8 cellular contexts compared by ENCODE assay signal in the genomic region with DNA sequence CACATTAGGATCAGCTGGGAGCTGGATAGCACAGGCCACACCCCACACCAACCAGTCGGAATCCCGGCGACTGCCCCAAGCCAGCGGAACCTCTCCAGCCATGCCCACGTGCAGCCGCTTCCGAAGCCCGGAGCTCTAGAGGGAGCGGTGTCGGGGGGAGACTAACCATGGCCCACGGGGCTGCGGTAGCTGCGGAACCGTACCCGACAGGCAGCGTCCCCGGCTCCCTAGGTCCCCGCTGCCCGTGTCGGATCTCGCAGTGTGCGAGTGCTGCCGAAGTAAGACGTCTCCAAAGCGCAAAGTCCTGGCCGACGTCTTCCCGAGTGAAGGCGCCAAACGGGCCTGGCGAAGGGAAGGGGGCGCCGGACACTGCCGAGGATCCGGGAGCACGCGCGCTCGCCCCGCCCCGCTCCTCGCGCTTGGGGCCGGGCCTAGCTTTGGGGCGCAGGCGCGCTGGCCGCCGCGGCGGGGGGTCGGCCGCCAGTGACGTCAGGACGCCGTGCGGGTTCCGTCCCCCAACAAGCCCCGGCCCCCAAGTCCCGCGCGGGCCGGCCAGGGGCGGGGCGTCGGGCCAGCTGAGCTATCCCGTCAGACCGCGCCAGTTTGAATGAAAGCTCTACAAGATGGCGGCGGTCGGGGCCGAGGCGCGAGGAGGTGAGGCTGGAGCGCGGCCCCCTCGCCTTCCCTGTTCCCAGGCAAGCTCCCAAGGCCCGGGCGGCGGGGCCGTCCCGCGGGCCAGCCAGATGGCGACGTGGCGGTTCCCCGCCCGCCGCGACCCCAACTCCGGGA. TPM values are rescaled to one million over a fixed set of nuclear protein-coding genes. Genes with fewer than 3 reads are reported as not detected.
DNase-seq lines count a peak whose midpoint lies in the region; ATAC-seq, FAIRE-seq and TF ChIP-seq lines count a peak whose summit lies in the region.

A gene with protein sequence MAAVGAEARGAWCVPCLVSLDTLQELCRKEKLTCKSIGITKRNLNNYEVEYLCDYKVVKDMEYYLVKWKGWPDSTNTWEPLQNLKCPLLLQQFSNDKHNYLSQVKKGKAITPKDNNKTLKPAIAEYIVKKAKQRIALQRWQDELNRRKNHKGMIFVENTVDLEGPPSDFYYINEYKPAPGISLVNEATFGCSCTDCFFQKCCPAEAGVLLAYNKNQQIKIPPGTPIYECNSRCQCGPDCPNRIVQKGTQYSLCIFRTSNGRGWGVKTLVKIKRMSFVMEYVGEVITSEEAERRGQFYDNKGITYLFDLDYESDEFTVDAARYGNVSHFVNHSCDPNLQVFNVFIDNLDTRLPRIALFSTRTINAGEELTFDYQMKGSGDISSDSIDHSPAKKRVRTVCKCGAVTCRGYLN (plus strand): TSS at position 601 of the 789 bp plus-strand sequence. CDS start 23 bp downstream, at position 624.

- peak; percentile 63 for TF ChIP-seq POLR2A in NB4 (IDR thresholded peaks at IDR 0.05; ENCODE audit: extremely low read depth, insufficient read length)

- peak within 1 kb of the TSS; percentile 100 for H3K4me3 ChIP-seq in GM06990 (replicated peaks; ENCODE audit: low read depth, low read length)
- peak within 1 kb of the TSS; percentile 83 for H3K4me3 ChIP-seq in NB4 (ENCODE audit: low read depth, low read length)
- peak within 1 kb of the TSS; percentile 93 to 96 for H3K4me3 ChIP-seq in neutrophil (ENCODE audit: low read depth in 1 of 2, low read length in 1 of 2)

- H3K4me3 Mint-ChIP-seq in activated naive CD4-positive, alpha-beta T cell treated with anti-CD3 and anti-CD28 coated beads for 36 hours = peak within 1 kb of the TSS; percentile 94

- ATAC-seq in HG02571 (IDR thresholded peaks at IDR 0.05; ENCODE audit: unreplicated experiment) = peak; percentile 91

- H3K36me3 Mint-ChIP-seq in activated naive CD4-positive, alpha-beta T cell treated with anti-CD3 and anti-CD28 coated beads for 36 hours (ENCODE audit: low read depth) = peaks cover 17% of the 10 kb centered on the region

- no peaks in the 10 kb centered on the region; the same call in 1 of the 2 replicates for H3K36me3 ChIP-seq in GM06990 (ENCODE audit: control insufficient read depth, insufficient read depth, low read length)
- H3K36me3 ChIP-seq in neutrophil = no peaks in the 10 kb centered on the region

- TF ChIP-seq CTCF in GM06990 (IDR thresholded peaks at IDR 0.05; ENCODE audit: insufficient read depth, low read length, poor library complexity, severe bottlenecking) = no peak
- TF ChIP-seq CTCF in NB4 (IDR thresholded peaks at IDR 0.05; ENCODE audit: low read depth, low read length) = no peak
- TF ChIP-seq CTCF in neutrophil (IDR thresholded peaks at IDR 0.05) = peak; percentile 32

- intact Hi-C loops in activated naive CD4-positive, alpha-beta T cell treated with anti-CD3 and anti-CD28 coated beads for 36 hours (cut with micrococcal nuclease) = loop anchor here (1.0 to 5.0 kb wide), 8 partner anchors 40 to 1531 kb away; a partner anchor contains a TSS

- CTCF ChIA-PET in activated naive CD4-positive, alpha-beta T cell treated with anti-CD3 and anti-CD28 coated beads for 36 hours (lab: Charles Lee) = interaction anchor here (0.6 to 1.9 kb wide), 9 partner anchors 12 to 693 kb away, joined by 3 to 9 read pairs (median 4); no protein-coding TSS in a partner anchor

- no peaks in the 10 kb centered on the region for H3K9me3 ChIP-seq in neutrophil

- peak within 1 kb of the TSS; percentile 75 for H3K27ac ChIP-seq in neutrophil
- H3K27ac ChIP-seq in substantia nigra (ENCODE audit: low read depth, low read length, poor library complexity, severe bottlenecking) = peak within 1 kb of the TSS; percentile 85

- H3K4me1 Mint-ChIP-seq in activated naive CD4-positive, alpha-beta T cell treated with anti-CD3 and anti-CD28 coated beads for 36 hours (ENCODE audit: low read depth) = peaks cover 28% of the 10 kb centered on the region

- no peaks in the 10 kb centered on the region for H3K27me3 ChIP-seq in GM06990 (replicated peaks; ENCODE audit: control insufficient read depth, insufficient read depth, low read length)
- H3K27me3 ChIP-seq in neutrophil = peaks cover 6% of the 10 kb centered on the region

- no peaks in the 10 kb centered on the region for H3K9me3 Mint-ChIP-seq in activated naive CD4-positive, alpha-beta T cell treated with anti-CD3 and anti-CD28 coated beads for 36 hours

- no peak for FAIRE-seq in frontal cortex (lab: Jason Lieb, UNC)

- no peaks in the 10 kb centered on the region for H3K27me3 Mint-ChIP-seq in activated naive CD4-positive, alpha-beta T cell treated with anti-CD3 and anti-CD28 coated beads for 36 hours (ENCODE audit: low read depth)

- peaks cover 25 to 28% of the 10 kb centered on the region in 2 experiments for H3K4me1 ChIP-seq in neutrophil (ENCODE audit: control insufficient read depth in 1 of 2, insufficient read depth in 1 of 2, low read depth in 1 of 2, low read length in 1 of 2)

- DNase-seq in GM06990 (ENCODE audit: extremely low read depth, insufficient read length) = peak; percentile 98
- DNase-seq in NB4 (ENCODE audit: low read depth) = peak; percentile 91
- peak; percentile 88 for DNase-seq in SK-N-DZ (ENCODE audit: low spot score)
- DNase-seq in activated naive CD4-positive, alpha-beta T cell treated with anti-CD3 and anti-CD28 coated beads for 36 hours = peak; percentile 94
- DNase-seq in frontal cortex (ENCODE audit: low spot score in 2 of 2) = peak; percentile 99 to 100
- DNase-seq in substantia nigra (lab: John Stamatoyannopoulos, UW) = peak; percentile 49 to 98 (median 91)

- H3K27ac Mint-ChIP-seq in activated naive CD4-positive, alpha-beta T cell treated with anti-CD3 and anti-CD28 coated beads for 36 hours = peak within 1 kb of the TSS; percentile 81

RNA-seq across cellular contexts. Expression of the gene that starts here (rescaled TPM):
- 25.0 and 27.8 TPM in 2 replicates for polyA plus RNA-seq in SK-N-DZ (2014; cell fraction: cytosol; rRNA removed)
- polyA plus RNA-seq in SK-N-DZ (2014; cell fraction: nucleus; rRNA removed) = 21.2 and 23.3 TPM in 2 replicates
- 10 to 100 TPM; 35.8 to 38.2 TPM for total RNA-seq in activated naive CD4-positive, alpha-beta T cell treated with anti-CD3 and anti-CD28 coated beads for 36 hours
- total RNA-seq in frontal cortex = 34.6 TPM

Comparison
In these comparisons a context has a peak if more than half of its experiments do, and no peak if none do; other contexts are left out.
1. Peak in every context shown above with its lines: DNase-seq, ATAC-seq, H3K4me3 ChIP-seq and H3K27ac ChIP-seq.